In genomic region chr2:73292316-73292905, GRCh38 we compare ENCODE assay signal across 1 cellular context.
TF ChIP-seq lines count a peak whose summit lies in the region.

No MANE protein-coding gene starts in this region.

TF ChIP-seq in HepG2, 621 proteins besides CTCF, POLR2A, EP300 and RAD21:
- no peak for TF ChIP-seq NR3C1 (CRISPR knock-in tag; IDR thresholded peaks at IDR 0.05)
- peak; percentile 79; the same call in 1 of the 2 replicates for TF ChIP-seq MTF2 (CRISPR knock-in tag; IDR thresholded peaks at IDR 0.05; ENCODE audit: borderline replicate concordance)
- TF ChIP-seq PTBP1 (IDR thresholded peaks at IDR 0.05; ENCODE audit: low read depth, low read length, poor library complexity, severe bottlenecking): peak; percentile 40
- 0 out of 2 replicates have a peak, but pooled peaks have one; percentile 1 for TF ChIP-seq TAF1 (CRISPR knock-in tag; IDR thresholded peaks at IDR 0.05)
- peak; percentile 27; the same call in 1 of the 2 replicates for TF ChIP-seq EZH2 (conservative IDR thresholded peaks at IDR 0.05; ENCODE audit: low read depth, low read length)
- no peak for TF ChIP-seq ZNF570 (CRISPR knock-in tag; IDR thresholded peaks at IDR 0.05; ENCODE audit: borderline replicate concordance)
